In the genomic region with DNA sequence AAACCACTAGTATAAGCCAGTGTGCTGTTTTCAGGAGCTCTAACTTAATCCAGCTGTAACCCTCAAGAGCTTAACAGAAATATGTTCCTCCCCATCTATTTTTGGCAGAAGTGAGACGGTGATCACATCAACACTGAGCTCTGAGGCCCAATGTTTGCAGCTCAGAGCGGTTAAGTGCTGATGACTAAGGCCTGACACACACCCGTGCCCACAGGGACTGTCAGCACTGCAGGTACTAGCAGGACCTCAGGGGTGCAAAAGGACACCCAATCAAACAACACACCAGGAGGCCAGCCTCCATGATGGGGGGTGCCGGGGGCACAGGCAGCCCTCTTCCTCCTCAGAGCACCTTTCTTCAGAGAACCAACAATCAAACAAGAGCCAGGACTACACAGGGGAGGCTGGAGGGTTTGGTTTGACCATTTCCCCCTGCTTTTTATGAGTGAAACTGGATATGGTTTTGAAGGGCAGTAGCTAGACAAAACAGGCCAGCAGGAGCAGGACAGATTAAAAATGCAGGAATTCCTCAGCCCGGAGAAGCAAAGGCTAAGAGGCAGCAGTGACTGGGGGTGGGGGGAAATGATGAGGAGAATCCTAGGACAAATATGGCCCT, we compare ENCODE assay signal across 8 cellular contexts.
DNase-seq lines count a peak whose midpoint lies in the region; ATAC-seq, FAIRE-seq and TF ChIP-seq lines count a peak whose summit lies in the region.

No MANE protein-coding gene starts in this region.

- no peak overlapping the region for H3K4me3 ChIP-seq in endothelial cell of umbilical vein (replicated peaks in 1 of 3; ENCODE audit: insufficient read depth in 1 of 3, low read depth in 1 of 3, low read length in 3 of 3)

- H3K27ac Mint-ChIP-seq in stimulated activated naive B cell treated with anti-CD40 and anti-IgM and Interleukin-4, amounts not matched to agents 10 μg/mL and 1 μg/mL and 100 μg/mL, for 72 hours = peak overlapping the region; percentile 97

- H3K4me3 Mint-ChIP-seq in stimulated activated naive B cell treated with anti-CD40 and anti-IgM and Interleukin-4, amounts not matched to agents 10 μg/mL and 1 μg/mL and 100 μg/mL, for 72 hours = peak overlapping the region; percentile 65 to 67

- ATAC-seq in HG02870 (IDR thresholded peaks at IDR 0.05; ENCODE audit: unreplicated experiment) = peak; percentile 68
- peak; percentile 98 for ATAC-seq in stimulated activated naive B cell treated with anti-CD40 and anti-IgM and Interleukin-4, amounts not matched to agents 10 μg/mL and 1 μg/mL and 100 μg/mL, for 72 hours (replicated peaks)

- peak overlapping the region; percentile 96 for H3K27ac ChIP-seq in endothelial cell of umbilical vein (ENCODE audit: insufficient read depth, low read depth, low read length)

- H3K79me2 ChIP-seq in endothelial cell of umbilical vein (ENCODE audit: control insufficient read depth, insufficient read depth, low read length) = peaks cover 61% of the 10 kb centered on the region

- no peaks in the 10 kb centered on the region for H3K36me3 ChIP-seq in endothelial cell of umbilical vein (ENCODE audit: control insufficient read depth in 2 of 2, extremely low read depth in 1 of 2, insufficient read depth in 2 of 2, low read length in 2 of 2)

- DNase-seq in NCI-H774 (lab: John Stamatoyannopoulos, UW) = peak; percentile 69
- peak; percentile 86 for DNase-seq in activated CD8-positive, alpha-beta memory T cell treated with anti-CD3 and anti-CD28 coated beads for 24 hours
- DNase-seq in endothelial cell of umbilical vein (ENCODE audit: low read depth, low spot score) = peak; percentile 80
- peak; percentile 96 for DNase-seq in myocyte (ENCODE audit: low read depth)
- DNase-seq in stimulated activated naive B cell treated with anti-CD40 and anti-IgM and Interleukin-4, amounts not matched to agents 10 μg/mL and 1 μg/mL and 100 μg/mL, for 72 hours = peak; percentile 79
- no peak for DNase-seq in putamen (ENCODE audit: low spot score)

- H3K9me3 Mint-ChIP-seq in stimulated activated naive B cell treated with anti-CD40 and anti-IgM and Interleukin-4, amounts not matched to agents 10 μg/mL and 1 μg/mL and 100 μg/mL, for 72 hours = no peaks in the 10 kb centered on the region

- dilution Hi-C loops in endothelial cell of umbilical vein (cut with MboI; ENCODE audit: extremely low pct_ligation_motif_present, low sequenced_read_pairs) = no loop called here

- no TSS peak for BruUV-seq in endothelial cell of umbilical vein (replicated peaks; lab: Mats Ljungman, UMichigan)

- peaks cover 74 to 98% of the 10 kb centered on the region in 2 donors for H3K4me1 Mint-ChIP-seq in stimulated activated naive B cell treated with anti-CD40 and anti-IgM and Interleukin-4, amounts not matched to agents 10 μg/mL and 1 μg/mL and 100 μg/mL, for 72 hours

- no peaks in the 10 kb centered on the region for H3K9me1 ChIP-seq in endothelial cell of umbilical vein (replicated peaks; ENCODE audit: control insufficient read depth, extremely low read depth, insufficient read depth, low read length)

- peak overlapping the region; percentile 90 for H3K9ac ChIP-seq in endothelial cell of umbilical vein (replicated peaks; ENCODE audit: extremely low read depth, insufficient read depth, low read length)

- no peaks in the 10 kb centered on the region for H3K27me3 ChIP-seq in endothelial cell of umbilical vein (ENCODE audit: control insufficient read depth in 2 of 2, insufficient read depth in 2 of 2, low read length in 2 of 2)

- CTCF ChIA-PET in endothelial cell of umbilical vein (lab: Charles Lee) = interaction anchor here (1.1 to 3.0 kb wide), 14 partner anchors 10 to 87 kb away, joined by 3 to 16 read pairs (median 6); a partner anchor contains a TSS

- intact Hi-C loops in endothelial cell of umbilical vein (cut with micrococcal nuclease) = no loop called here

- H3K27me3 Mint-ChIP-seq in stimulated activated naive B cell treated with anti-CD40 and anti-IgM and Interleukin-4, amounts not matched to agents 10 μg/mL and 1 μg/mL and 100 μg/mL, for 72 hours = no peaks in the 10 kb centered on the region

- H3K4me2 ChIP-seq in endothelial cell of umbilical vein (ENCODE audit: insufficient read depth, low read length) = peak overlapping the region; percentile 77

- peak; percentile 84 for FAIRE-seq in endothelial cell of umbilical vein (lab: Jason Lieb, UNC)

- POLR2A ChIA-PET in endothelial cell of umbilical vein (lab: Charles Lee) = interaction anchor here (1.3 to 2.3 kb wide), 3 partner anchors 36 to 55 kb away, joined by 3 to 8 read pairs (median 4); no protein-coding TSS in a partner anchor

- no peaks in the 10 kb centered on the region for H3K9me3 ChIP-seq in endothelial cell of umbilical vein (replicated peaks; ENCODE audit: control insufficient read depth, insufficient read depth, low read length)

- peaks cover 43 to 64% of the 10 kb centered on the region in 2 donors for H3K36me3 Mint-ChIP-seq in stimulated activated naive B cell treated with anti-CD40 and anti-IgM and Interleukin-4, amounts not matched to agents 10 μg/mL and 1 μg/mL and 100 μg/mL, for 72 hours

- peaks cover 56% of the 10 kb centered on the region for H3K4me1 ChIP-seq in endothelial cell of umbilical vein (ENCODE audit: control insufficient read depth, extremely low read depth, insufficient read depth, low read length)

- H4K20me1 ChIP-seq in endothelial cell of umbilical vein (replicated peaks; ENCODE audit: control insufficient read depth, extremely low read depth, insufficient read depth, low read length) = no peaks in the 10 kb centered on the region

- no peak overlapping the region for H2AFZ ChIP-seq in endothelial cell of umbilical vein (ENCODE audit: low read depth, low read length)

- no peak for TF ChIP-seq CTCF in endothelial cell of umbilical vein (IDR thresholded peaks at IDR 0.05; ENCODE audit: extremely low read depth in 1 of 2, insufficient read depth in 1 of 2, low read depth in 1 of 2, low read length in 2 of 2)

- TF ChIP-seq POLR2A in GM18526 (IDR thresholded peaks at IDR 0.05; ENCODE audit: extremely low read depth, insufficient read length) (peak; percentile 41), endothelial cell of umbilical vein (IDR thresholded peaks at IDR 0.05; ENCODE audit: low read depth, low read length) (no peak)

TF ChIP-seq in endothelial cell of umbilical vein, 7 proteins besides CTCF, POLR2A, EP300 and RAD21:
- TF ChIP-seq MYC (IDR thresholded peaks at IDR 0.05; ENCODE audit: low read depth, low read length) = no peak
- no peak for TF ChIP-seq GATA2 (IDR thresholded peaks at IDR 0.05; ENCODE audit: insufficient read depth, insufficient read length, low read depth, low read length)
- no peak for TF ChIP-seq EZH2 (IDR thresholded peaks at IDR 0.05; ENCODE audit: borderline replicate concordance, low read depth, low read length, severe bottlenecking)
- TF ChIP-seq, protein P1, sequence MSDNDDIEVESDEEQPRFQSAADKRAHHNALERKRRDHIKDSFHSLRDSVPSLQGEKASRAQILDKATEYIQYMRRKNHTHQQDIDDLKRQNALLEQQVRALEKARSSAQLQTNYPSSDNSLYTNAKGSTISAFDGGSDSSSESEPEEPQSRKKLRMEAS (IDR thresholded peaks at IDR 0.05; ENCODE audit: insufficient read depth, insufficient read length) = no peak
- peak; percentile 55 for TF ChIP-seq JUN (IDR thresholded peaks at IDR 0.05; ENCODE audit: borderline replicate concordance, insufficient read depth, insufficient read length, low read depth)
- peak; percentile 83 for TF ChIP-seq FOS (IDR thresholded peaks at IDR 0.05; ENCODE audit: borderline replicate concordance, insufficient read depth, low read length)
- peak; percentile 51 for TF ChIP-seq POLR2AphosphoS5 (IDR thresholded peaks at IDR 0.05; ENCODE audit: insufficient read depth, low read depth, low read length)
